Comparison of ENCODE assay signal across 8 cellular contexts in the genomic region with DNA sequence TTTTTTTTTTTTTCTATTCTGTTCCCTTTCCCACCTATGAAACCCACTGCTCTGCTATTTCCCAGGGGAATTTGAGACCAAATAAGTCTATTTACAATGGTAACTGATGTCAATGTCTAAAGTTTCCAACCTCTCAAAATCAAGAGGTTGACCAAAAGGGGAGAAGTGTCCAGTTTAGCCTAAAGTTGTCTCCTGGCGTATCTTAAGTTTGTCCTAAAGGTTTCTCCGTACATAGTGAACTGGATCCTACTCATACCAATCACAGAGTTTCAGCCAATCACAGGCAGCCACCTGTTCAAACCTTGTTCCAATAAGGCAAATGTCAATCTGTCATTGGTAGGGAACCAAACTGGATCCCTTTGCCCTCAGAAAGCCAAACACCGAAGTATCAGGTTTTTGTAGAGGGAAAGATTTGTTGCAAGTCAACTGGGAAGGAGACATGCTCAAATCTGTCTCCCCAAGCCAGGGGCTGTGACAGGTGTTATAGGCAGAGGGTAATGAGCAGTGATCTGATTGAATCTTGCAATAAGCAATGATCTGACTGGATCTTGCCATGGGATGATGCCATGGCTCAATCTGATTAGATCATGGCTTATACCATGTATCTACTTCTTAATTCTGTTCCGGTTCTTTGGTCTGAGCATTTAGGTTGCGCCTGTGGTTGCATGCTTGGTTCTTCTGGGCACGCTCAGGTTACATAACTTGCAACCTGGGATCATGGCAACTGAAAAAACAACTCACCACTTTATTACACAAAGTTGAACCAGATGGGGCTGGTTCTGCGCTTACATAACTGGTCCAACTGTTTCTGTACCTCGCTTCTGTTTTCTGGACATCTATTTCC. TPM values are rescaled to one million over a fixed set of nuclear protein-coding genes. Genes with fewer than 3 reads are reported as not detected.
DNase-seq lines count a peak whose midpoint lies in the region; ATAC-seq and TF ChIP-seq lines count a peak whose summit lies in the region.

No MANE protein-coding gene starts in this region.

- no peaks in the 10 kb centered on the region for H3K9me3 Mint-ChIP-seq in stimulated activated naive CD8-positive, alpha-beta T cell treated with anti-CD3 and anti-CD28 coated beads, Interleukin-15, amount 100 ng/mL, for 72 hours

- H3K4me3 Mint-ChIP-seq in stimulated activated naive CD8-positive, alpha-beta T cell treated with anti-CD3 and anti-CD28 coated beads, Interleukin-15, amount 100 ng/mL, for 72 hours, result peak overlapping the region; percentile 94 to 98

- H3K27me3 ChIP-seq in NT2/D1 (ENCODE audit: insufficient read depth, insufficient read length), result no peaks in the 10 kb centered on the region
- H3K27me3 ChIP-seq in body of pancreas, result no peaks in the 10 kb centered on the region
- H3K27me3 ChIP-seq in layer of hippocampus (ENCODE audit: control insufficient read depth, insufficient read depth, low read length), result no peaks in the 10 kb centered on the region

- no peaks in the 10 kb centered on the region for H3K27me3 Mint-ChIP-seq in stimulated activated naive CD8-positive, alpha-beta T cell treated with anti-CD3 and anti-CD28 coated beads, Interleukin-15, amount 100 ng/mL, for 72 hours

- peaks cover 74% of the 10 kb centered on the region for H3K4me1 Mint-ChIP-seq in stimulated activated naive CD8-positive, alpha-beta T cell treated with anti-CD3 and anti-CD28 coated beads, Interleukin-15, amount 100 ng/mL, for 72 hours

- ATAC-seq in body of pancreas, result peak; percentile 52
- ATAC-seq in stimulated activated naive CD8-positive, alpha-beta T cell treated with anti-CD3 and anti-CD28 coated beads, Interleukin-15, amount 100 ng/mL, for 72 hours, result no peak
- no peak for ATAC-seq in HG03039 (IDR thresholded peaks at IDR 0.05; ENCODE audit: unreplicated experiment)
- ATAC-seq in GM18858 (IDR thresholded peaks at IDR 0.05; ENCODE audit: unreplicated experiment), result no peak

- TF ChIP-seq CTCF in GM20000 (IDR thresholded peaks at IDR 0.05; ENCODE audit: extremely low read depth, missing control alignments) (no peak), body of pancreas (IDR thresholded peaks at IDR 0.05) (no peak)

- intact Hi-C loops in body of pancreas (cut with DNase I), result no loop called here

- peaks cover 5% of the 10 kb centered on the region for H3K4me1 ChIP-seq in NT2/D1 (ENCODE audit: insufficient read depth, insufficient read length)
- peaks cover 52% of the 10 kb centered on the region for H3K4me1 ChIP-seq in body of pancreas

- H3K4me3 ChIP-seq in NT2/D1 (ENCODE audit: insufficient read length, low read depth), result peak overlapping the region; percentile 89
- H3K4me3 ChIP-seq in body of pancreas, result peak overlapping the region in 1 of 2 donors; percentile 49

- WGBS in body of pancreas, 2 donors, result 59 to 65% methylated on average over 8 of the region's 8 CpGs

- no peak for TF ChIP-seq POLR2A in body of pancreas (IDR thresholded peaks at IDR 0.05)

- H3K9ac ChIP-seq in NT2/D1 (ENCODE audit: insufficient read length, low read depth), result peak overlapping the region; percentile 89

- H3K36me3 ChIP-seq in NT2/D1 (ENCODE audit: insufficient read depth, insufficient read length, low read length), result peaks cover 5% of the 10 kb centered on the region
- no peaks in the 10 kb centered on the region for H3K36me3 ChIP-seq in body of pancreas (replicated peaks in 1 of 2; ENCODE audit: insufficient read depth in 1 of 2, low read depth in 2 of 2)

- DNase-seq in AG08396 (ENCODE audit: low spot score) (peak; percentile 42), GM20000 (ENCODE audit: low spot score) (peak; percentile 67), NT2/D1 (ENCODE audit: low read depth, low spot score) (no peak), body of pancreas (peak; percentile 64 to 89 (median 71))
- peak in 1 of 2 donors; percentile 28 for DNase-seq in stimulated activated naive CD8-positive, alpha-beta T cell treated with anti-CD3 and anti-CD28 coated beads, Interleukin-15, amount 100 ng/mL, for 72 hours

- peak overlapping the region; percentile 92 to 95 for H3K27ac Mint-ChIP-seq in stimulated activated naive CD8-positive, alpha-beta T cell treated with anti-CD3 and anti-CD28 coated beads, Interleukin-15, amount 100 ng/mL, for 72 hours

- H3K27ac ChIP-seq in body of pancreas (peak overlapping the region; percentile 60 to 98 (median 94)), layer of hippocampus (ENCODE audit: low read depth, low read length) (peak overlapping the region; percentile 98)

- H3K9me3 ChIP-seq in NT2/D1 (ENCODE audit: insufficient read depth, low read length) (peaks cover 3% of the 10 kb centered on the region; the same call in 1 of the 2 replicates), body of pancreas (no peaks in the 10 kb centered on the region)

RNA-seq across cellular contexts. Expression of gene VPS37C, which starts 1.1 kb away (rescaled TPM):
- total RNA-seq in body of pancreas, result 10 to 100 TPM; 13.2 to 21.1 TPM

RNA-seq across cellular contexts. Expression of gene PGA3, which starts 41.0 kb away (rescaled TPM):
- 10 to 100 TPM in 1 of 2 donors, not detected in 1; 26.4 TPM for total RNA-seq in body of pancreas

RNA-seq across cellular contexts. Expression of gene PGA4, which starts 59.8 kb away (rescaled TPM):
- 100 to 1,000 TPM in 1 of 2 donors, not detected in 1; 120 TPM for total RNA-seq in body of pancreas
